In the genomic region with DNA sequence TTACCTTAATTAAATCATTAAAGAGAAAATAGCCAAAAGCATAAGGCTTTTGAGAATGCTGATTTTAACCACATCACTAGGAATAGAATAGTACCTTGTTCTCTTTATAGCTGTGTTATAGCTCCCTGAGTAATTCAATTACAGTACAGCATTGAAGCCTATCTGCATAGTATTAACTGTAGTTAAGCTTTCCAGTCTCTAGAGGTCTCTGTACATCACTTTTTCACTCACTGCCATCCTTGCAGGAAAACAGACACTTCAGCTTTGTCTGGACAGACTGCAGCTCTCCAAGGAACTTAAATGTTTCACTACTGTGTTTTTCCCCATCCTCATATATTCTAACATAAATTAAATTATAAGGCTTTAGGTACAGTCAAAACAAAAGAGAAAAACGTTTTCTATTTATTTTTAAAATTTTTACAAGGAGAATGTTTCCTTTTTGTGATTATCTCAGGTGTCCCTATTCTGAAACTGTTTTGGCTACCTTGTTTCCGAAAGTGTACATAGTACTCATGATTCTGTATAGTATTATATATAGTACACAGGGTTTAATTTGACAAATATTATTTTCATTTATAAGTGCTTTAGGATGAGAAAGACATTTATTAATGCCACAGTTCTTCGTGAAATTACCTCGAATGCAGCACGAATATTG, we compare ENCODE assay signal across 8 cellular contexts.
DNase-seq lines count a peak whose midpoint lies in the region; ATAC-seq, FAIRE-seq and TF ChIP-seq lines count a peak whose summit lies in the region.

No MANE protein-coding gene starts in this region.

- in situ Hi-C loops in HepG2 (cut with HindIII; ENCODE audit: extremely low pct_ligation_motif_present, low pct_unique_long_range_greater_than_20kb): no loop called here

- WGBS in HepG2 (ENCODE audit: low lambda C conversion rate): 8% methylated on average over 5 of the region's 5 CpGs
- WGBS in urinary bladder: 22% methylated on average over 5 of the region's 5 CpGs

- H3K27ac ChIP-seq in HepG2 (ENCODE audit: extremely low read length, insufficient read depth, low read length) (no peak overlapping the region), urinary bladder (ENCODE audit: low read depth) (no peak overlapping the region)

- intact Hi-C loops in HepG2 (cut with micrococcal nuclease; ENCODE audit: unreplicated experiment): loop anchor here (2.0 to 5.0 kb wide), 2 partner anchors 488 to 736 kb away; no protein-coding TSS in a partner anchor
- intact Hi-C loops in activated T-helper 1 cell treated with anti-CD3 and anti-CD28 coated beads, Interleukin-12 subunit alpha, Interleukin-12 subunit beta, Interleukin-2, Interleukin-4 antibody, amounts not matched to agents 30 ng/mL and 10 ng/mL and 1 ng/mL, durations not matched to agents 14 hours and 24 hours and 36 hours (cut with micrococcal nuclease): loop anchor here (2.0 to 10.0 kb wide), 2 partner anchors 740 to 1556 kb away; no protein-coding TSS in a partner anchor

- BruUV-seq in HepG2 (replicated peaks; lab: Mats Ljungman, UMichigan): no TSS peak

- H3K4me1 Mint-ChIP-seq in activated T-helper 1 cell treated with anti-CD3 and anti-CD28 coated beads, Interleukin-12 subunit alpha, Interleukin-12 subunit beta, Interleukin-2, Interleukin-4 antibody, amounts not matched to agents 30 ng/mL and 10 ng/mL and 1 ng/mL, durations not matched to agents 14 hours and 24 hours and 36 hours (ENCODE audit: low read depth): no peaks in the 10 kb centered on the region

- H3K9ac ChIP-seq in HepG2 (ENCODE audit: insufficient read depth, low read depth, low read length): no peak overlapping the region

- ATAC-seq in GM19455 (IDR thresholded peaks at IDR 0.05; ENCODE audit: unreplicated experiment) (peak; percentile 84), HG03520 (IDR thresholded peaks at IDR 0.05; ENCODE audit: unreplicated experiment) (peak; percentile 92), HepG2 (peak; percentile 97)

- H3K4me3 Mint-ChIP-seq in activated T-helper 1 cell treated with anti-CD3 and anti-CD28 coated beads, Interleukin-12 subunit alpha, Interleukin-12 subunit beta, Interleukin-2, Interleukin-4 antibody, amounts not matched to agents 30 ng/mL and 10 ng/mL and 1 ng/mL, durations not matched to agents 14 hours and 24 hours and 36 hours: no peak overlapping the region

- TF ChIP-seq EP300 in HepG2 (IDR thresholded peaks at IDR 0.05; ENCODE audit: low read depth in 2 of 2, low read length in 2 of 2) (no peak), HepG2 (CRISPR knock-in tag; IDR thresholded peaks at IDR 0.05; ENCODE audit: borderline replicate concordance) (no peak)

- H3K79me2 ChIP-seq in HepG2 (ENCODE audit: insufficient read depth, low read length): no peaks in the 10 kb centered on the region

- no peak overlapping the region for H3K4me3 ChIP-seq in bronchial epithelial cell (ENCODE audit: low read depth, low read length)
- H3K4me3 ChIP-seq in HepG2 (replicated peaks in 1 of 3; ENCODE audit: insufficient read depth in 1 of 3, low read depth in 2 of 3, low read length in 3 of 3): no peak overlapping the region
- peak overlapping the region; percentile 37 for H3K4me3 ChIP-seq in urinary bladder (ENCODE audit: low read depth, low read length)

- H2AFZ ChIP-seq in HepG2 (ENCODE audit: low read length): no peak overlapping the region

- H3K9me3 ChIP-seq in HepG2 (ENCODE audit: low read length): no peaks in the 10 kb centered on the region

- H3K36me3 ChIP-seq in bronchial epithelial cell (ENCODE audit: control insufficient read depth, insufficient read depth, low read length) (no peaks in the 10 kb centered on the region), HepG2 (replicated peaks in 1 of 2; ENCODE audit: control insufficient read depth in 1 of 2, insufficient read depth in 2 of 2, low read length in 2 of 2) (no peaks in the 10 kb centered on the region), urinary bladder (ENCODE audit: insufficient read depth) (no peaks in the 10 kb centered on the region)

- no peaks in the 10 kb centered on the region for H3K9me3 Mint-ChIP-seq in activated T-helper 1 cell treated with anti-CD3 and anti-CD28 coated beads, Interleukin-12 subunit alpha, Interleukin-12 subunit beta, Interleukin-2, Interleukin-4 antibody, amounts not matched to agents 30 ng/mL and 10 ng/mL and 1 ng/mL, durations not matched to agents 14 hours and 24 hours and 36 hours

- H3K4me1 ChIP-seq in HepG2 (ENCODE audit: insufficient read depth, low read length) (no peaks in the 10 kb centered on the region), urinary bladder (ENCODE audit: insufficient read depth) (no peaks in the 10 kb centered on the region)

- H3K36me3 Mint-ChIP-seq in activated T-helper 1 cell treated with anti-CD3 and anti-CD28 coated beads, Interleukin-12 subunit alpha, Interleukin-12 subunit beta, Interleukin-2, Interleukin-4 antibody, amounts not matched to agents 30 ng/mL and 10 ng/mL and 1 ng/mL, durations not matched to agents 14 hours and 24 hours and 36 hours (ENCODE audit: low read depth): no peaks in the 10 kb centered on the region

- no peak for FAIRE-seq in bronchial epithelial cell (lab: Jason Lieb, UNC)
- FAIRE-seq in HepG2 (lab: Jason Lieb, UNC): peak; percentile 43

- H3K27me3 ChIP-seq in bronchial epithelial cell (ENCODE audit: control insufficient read depth, insufficient read depth, low read length) (no peaks in the 10 kb centered on the region), HepG2 (ENCODE audit: control insufficient read depth in 1 of 2, insufficient read depth in 2 of 2, low read length in 2 of 2) (no peaks in the 10 kb centered on the region)

- TF ChIP-seq RAD21 in HepG2 (CRISPR knock-in tag; IDR thresholded peaks at IDR 0.05): no peak

- no peaks in the 10 kb centered on the region for H3K27me3 Mint-ChIP-seq in activated T-helper 1 cell treated with anti-CD3 and anti-CD28 coated beads, Interleukin-12 subunit alpha, Interleukin-12 subunit beta, Interleukin-2, Interleukin-4 antibody, amounts not matched to agents 30 ng/mL and 10 ng/mL and 1 ng/mL, durations not matched to agents 14 hours and 24 hours and 36 hours (ENCODE audit: insufficient read depth)

- TF ChIP-seq POLR2A in HepG2 (IDR thresholded peaks at IDR 0.05; ENCODE audit: insufficient read depth in 1 of 2, low read depth in 2 of 2, low read length in 2 of 2): no peak

- H3K4me2 ChIP-seq in HepG2 (ENCODE audit: low read depth, low read length): no peak overlapping the region

- no peak overlapping the region for H3K27ac Mint-ChIP-seq in activated T-helper 1 cell treated with anti-CD3 and anti-CD28 coated beads, Interleukin-12 subunit alpha, Interleukin-12 subunit beta, Interleukin-2, Interleukin-4 antibody, amounts not matched to agents 30 ng/mL and 10 ng/mL and 1 ng/mL, durations not matched to agents 14 hours and 24 hours and 36 hours

- TF ChIP-seq CTCF in bronchial epithelial cell (IDR thresholded peaks at IDR 0.05; ENCODE audit: insufficient read depth, low read length, severe bottlenecking) (peak; percentile 49), HepG2 (CRISPR knock-in tag; IDR thresholded peaks at IDR 0.05) (peak; percentile 64)

- POLR2A ChIA-PET in HepG2 (lab: Yijun Ruan, JAX): no interaction called here

- CTCF ChIA-PET in HepG2 (lab: Yijun Ruan, JAX; ENCODE audit: low intra/inter-chr PET ratio, low total read pairs): interaction anchor here (0.7 kb wide), 1 partner anchor 738 kb away, joined by 3 read pairs; no protein-coding TSS in a partner anchor

- H4K20me1 ChIP-seq in HepG2 (ENCODE audit: insufficient read depth, low read length): no peaks in the 10 kb centered on the region

- DNase-seq in COR-L47 (lab: John Stamatoyannopoulos, UW) (peak; percentile 54), NCI-H526 (lab: John Stamatoyannopoulos, UW) (peak; percentile 54 to 61), bronchial epithelial cell (ENCODE audit: low read depth) (peak; percentile 53), HepG2 (ENCODE audit: low spot score) (peak; percentile 17)
- DNase-seq in activated T-helper 1 cell treated with anti-CD3 and anti-CD28 coated beads, Interleukin-12 subunit alpha, Interleukin-12 subunit beta, Interleukin-2, Interleukin-4 antibody, amounts not matched to agents 30 ng/mL and 10 ng/mL and 1 ng/mL, durations not matched to agents 14 hours and 24 hours and 36 hours (ENCODE audit: low spot score): no peak

TF ChIP-seq in HepG2, 621 proteins besides CTCF, POLR2A, EP300 and RAD21:
- TF ChIP-seq FOSL2 (CRISPR knock-in tag; IDR thresholded peaks at IDR 0.05): no peak
- TF ChIP-seq GATAD1 (CRISPR knock-in tag; IDR thresholded peaks at IDR 0.05): no peak
- peak; percentile 58 for TF ChIP-seq STAG1 (CRISPR knock-in tag; IDR thresholded peaks at IDR 0.05)
- no peak for TF ChIP-seq ZNF207 (IDR thresholded peaks at IDR 0.05; ENCODE audit: borderline replicate concordance)
